Comparison of ENCODE assay signal across 8 cellular contexts in genomic region chrX:56995271-56995994, GRCh38. TPM values are rescaled to one million over a fixed set of nuclear protein-coding genes. Genes with fewer than 3 reads are reported as not detected.
DNase-seq lines count a peak whose midpoint lies in the region; ATAC-seq and TF ChIP-seq lines count a peak whose summit lies in the region.

Gene SPIN3, minus strand, starts transcription at chrX:56995541. Its CDS starts 594 bp downstream, at chrX:56994947.

- H3K36me3 Mint-ChIP-seq in activated CD8-positive, alpha-beta T cell treated with anti-CD3 and anti-CD28 coated beads, Interleukin-2, amount 10 ng/mL, durations not matched to agents 7 days and 5 days (ENCODE audit: low read depth) = peaks cover 10% of the 10 kb centered on the region

- H2AFZ ChIP-seq in ACC112 (ENCODE audit: low read length, unreplicated experiment) = peak within 1 kb of the TSS; percentile 75

- H3K4me1 ChIP-seq in ACC112 (ENCODE audit: control insufficient read depth, insufficient read depth, low read length, unreplicated experiment) = no peaks in the 10 kb centered on the region
- H3K4me1 ChIP-seq in effector memory CD4-positive, alpha-beta T cell (ENCODE audit: control insufficient read depth, insufficient read depth, low read length, poor library complexity, severe bottlenecking) = no peaks in the 10 kb centered on the region
- H3K4me1 ChIP-seq in lung (ENCODE audit: control insufficient read depth in 2 of 2, insufficient read depth in 2 of 2, low read length in 2 of 2) = no peaks in the 10 kb centered on the region

- peak within 1 kb of the TSS; percentile 83 for H3K27ac Mint-ChIP-seq in activated CD8-positive, alpha-beta T cell treated with anti-CD3 and anti-CD28 coated beads, Interleukin-2, amount 10 ng/mL, durations not matched to agents 7 days and 5 days

- no peaks in the 10 kb centered on the region for H3K9me3 ChIP-seq in effector memory CD4-positive, alpha-beta T cell (ENCODE audit: control insufficient read depth, low read length)
- H3K9me3 ChIP-seq in lung (ENCODE audit: control insufficient read depth in 2 of 2, insufficient read depth in 1 of 2, low read length in 1 of 2) = peaks cover 0 to 1% of the 10 kb centered on the region in 2 donors

- H3K27ac ChIP-seq in ACC112 (ENCODE audit: low read depth, low read length) (no peak within 1 kb of the TSS), lung (ENCODE audit: low read depth in 1 of 2, low read length in 1 of 2) (peak within 1 kb of the TSS in 1 of 2 donors; percentile 50)
- H3K27ac ChIP-seq in effector memory CD4-positive, alpha-beta T cell (ENCODE audit: insufficient read depth, low read length, poor library complexity, severe bottlenecking) = peak within 1 kb of the TSS; percentile 55

- POLR2A ChIA-PET in activated CD8-positive, alpha-beta T cell treated with anti-CD3 and anti-CD28 coated beads, Interleukin-2, amount 10 ng/mL, durations not matched to agents 7 days and 5 days (lab: Charles Lee) = no interaction called here

- no peak for TF ChIP-seq CTCF in lung (IDR thresholded peaks at IDR 0.05; ENCODE audit: control extremely low read depth, extremely low read depth)

- no peaks in the 10 kb centered on the region for H3K9me3 Mint-ChIP-seq in activated CD8-positive, alpha-beta T cell treated with anti-CD3 and anti-CD28 coated beads, Interleukin-2, amount 10 ng/mL, durations not matched to agents 7 days and 5 days (ENCODE audit: insufficient read depth)

- ATAC-seq in GM18873 (IDR thresholded peaks at IDR 0.05; ENCODE audit: low FRiP score, unreplicated experiment) (peak; percentile 88), HG03095 (IDR thresholded peaks at IDR 0.05; ENCODE audit: unreplicated experiment) (peak; percentile 92), lung (ENCODE audit: insufficient read depth, low FRiP score) (peak; percentile 91)
- peak; percentile 90 for ATAC-seq in activated CD8-positive, alpha-beta T cell treated with anti-CD3 and anti-CD28 coated beads, Interleukin-2, amount 10 ng/mL, durations not matched to agents 7 days and 5 days

- peaks cover 20% of the 10 kb centered on the region for H3K4me1 Mint-ChIP-seq in activated CD8-positive, alpha-beta T cell treated with anti-CD3 and anti-CD28 coated beads, Interleukin-2, amount 10 ng/mL, durations not matched to agents 7 days and 5 days (ENCODE audit: low read depth)

- no peaks in the 10 kb centered on the region for H3K36me3 ChIP-seq in ACC112 (ENCODE audit: insufficient read depth, low read length)
- H3K36me3 ChIP-seq in effector memory CD4-positive, alpha-beta T cell (ENCODE audit: control insufficient read depth, insufficient read depth, low read length) = no peaks in the 10 kb centered on the region
- H3K36me3 ChIP-seq in lung (ENCODE audit: control insufficient read depth in 2 of 2, insufficient read depth in 2 of 2, low read length in 2 of 2) = no peaks in the 10 kb centered on the region

- no peaks in the 10 kb centered on the region for H3K79me2 ChIP-seq in ACC112 (ENCODE audit: control insufficient read depth, insufficient read depth, low read length, unreplicated experiment)

- 1 to 31% methylated on average over 16 to 39 of the region's 39 CpGs for WGBS in lung, 2 donors

- CTCF ChIA-PET in activated CD8-positive, alpha-beta T cell treated with anti-CD3 and anti-CD28 coated beads, Interleukin-2, amount 10 ng/mL, durations not matched to agents 7 days and 5 days (lab: Charles Lee) = no interaction called here

- H3K4me3 ChIP-seq in ACC112 (ENCODE audit: low read depth, low read length) (peak within 1 kb of the TSS; percentile 91), lung (peak within 1 kb of the TSS; percentile 46)
- H3K4me3 ChIP-seq in effector memory CD4-positive, alpha-beta T cell (ENCODE audit: insufficient read depth, low read depth, low read length, poor library complexity, severe bottlenecking) = peak within 1 kb of the TSS; percentile 62

- H3K27me3 Mint-ChIP-seq in activated CD8-positive, alpha-beta T cell treated with anti-CD3 and anti-CD28 coated beads, Interleukin-2, amount 10 ng/mL, durations not matched to agents 7 days and 5 days (ENCODE audit: low read depth) = no peaks in the 10 kb centered on the region

- DNase-seq in NCI-H524 (lab: John Stamatoyannopoulos, UW) = peak; percentile 90 to 94
- peak; percentile 68 for DNase-seq in activated CD8-positive, alpha-beta T cell treated with anti-CD3 and anti-CD28 coated beads, Interleukin-2, amount 10 ng/mL, durations not matched to agents 7 days and 5 days
- peak; percentile 1 to 30 (median 16) for DNase-seq in effector memory CD4-positive, alpha-beta T cell
- DNase-seq in lung (ENCODE audit: low spot score) = peak; percentile 85
- DNase-seq in stimulated activated CD4-positive, alpha-beta T cell treated with anti-CD3 and anti-CD28 coated beads, Interleukin-4, amount 100 ng/mL, for 4 hours = peak; percentile 47 to 58

- peak within 1 kb of the TSS; percentile 78 for H3K4me3 Mint-ChIP-seq in activated CD8-positive, alpha-beta T cell treated with anti-CD3 and anti-CD28 coated beads, Interleukin-2, amount 10 ng/mL, durations not matched to agents 7 days and 5 days

- H3K27me3 ChIP-seq in ACC112 (ENCODE audit: insufficient read depth, low read length) = no peaks in the 10 kb centered on the region
- H3K27me3 ChIP-seq in effector memory CD4-positive, alpha-beta T cell (replicated peaks; ENCODE audit: control insufficient read depth, insufficient read depth, low read length, poor library complexity, severe bottlenecking) = no peaks in the 10 kb centered on the region
- H3K27me3 ChIP-seq in lung (ENCODE audit: control insufficient read depth, insufficient read depth) = no peaks in the 10 kb centered on the region

RNA-seq across cellular contexts. Expression of gene SPIN3, which starts in this region (rescaled TPM):
- total RNA-seq in activated CD8-positive, alpha-beta T cell treated with anti-CD3 and anti-CD28 coated beads, Interleukin-2, amount 10 ng/mL, durations not matched to agents 7 days and 5 days = 1 to 10 TPM; 5.9 to 7.2 TPM
- total RNA-seq in lung = 10 to 100 TPM; 12.2 to 18.5 TPM
- 1 to 10 TPM; 3.5 to 5.1 TPM for polyA plus RNA-seq in lung

Comparison
In these comparisons a context has a peak if more than half of its experiments do, and no peak if none do; other contexts are left out.
1. DNase-seq: peak in every context shown above with its lines; median percentile 92 in NCI-H524; 85 in lung; 68 in activated CD8-positive, alpha-beta T cell treated with anti-CD3 and anti-CD28 coated beads, Interleukin-2, amount 10 ng/mL, durations not matched to agents 7 days and 5 days; 52 in stimulated activated CD4-positive, alpha-beta T cell treated with anti-CD3 and anti-CD28 coated beads, Interleukin-4, amount 100 ng/mL, for 4 hours; 16 in effector memory CD4-positive, alpha-beta T cell.